ENCODE assay signal across 9 cellular contexts in the genomic region with DNA sequence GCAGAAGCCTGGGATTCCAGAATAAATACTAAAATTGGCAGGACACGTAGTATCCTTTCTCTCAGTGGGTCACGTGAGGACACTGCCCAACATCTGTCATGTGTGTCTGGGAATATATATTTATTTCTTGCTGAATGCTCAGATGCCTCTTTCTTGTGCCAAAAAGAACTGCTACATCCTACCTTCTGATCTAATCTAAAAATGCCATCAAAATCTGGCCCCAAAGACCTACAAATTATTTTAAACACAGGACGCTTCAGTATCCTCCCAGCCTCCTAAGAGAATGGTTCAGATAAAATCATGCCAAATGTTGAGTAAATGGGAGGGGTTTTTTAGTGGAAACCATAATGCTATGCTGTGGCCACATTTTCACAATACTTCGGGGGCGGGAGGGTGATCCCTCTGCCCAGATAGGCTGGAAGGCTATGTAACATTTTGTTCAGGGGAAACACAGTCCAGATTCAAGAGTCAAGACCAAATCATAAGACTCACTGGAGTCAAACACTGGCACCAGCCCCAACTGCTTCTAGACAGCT. TPM values are rescaled to one million over a fixed set of nuclear protein-coding genes. Genes with fewer than 3 reads are reported as not detected.
A peak's percentile ranks its signal among the peaks of the same experiment; 100 is the strongest.
DNase-seq lines count a peak whose midpoint lies in the region; ATAC-seq, FAIRE-seq and TF ChIP-seq lines count a peak whose summit lies in the region.
"Had no signal": no experiment of that assay in that cellular context is flagged by ENCODE, and none has a peak within 500 bp of the region (broad histone marks: within the 10 kb centered on the region; RNA-seq: fewer than 3 reads in every experiment).

No MANE protein-coding gene starts in this region.

- H3K4me3 ChIP-seq in upper lobe of left lung, result no peak overlapping the region

- TF ChIP-seq CTCF in brain (conservative IDR thresholded peaks at IDR 0.05), result no peak
- TF ChIP-seq CTCF in upper lobe of left lung (IDR thresholded peaks at IDR 0.05), result no peak

- 33 to 40% methylated on average over 5 of the region's 5 CpGs for WGBS in upper lobe of left lung, 2 donors

- H3K9me3 Mint-ChIP-seq in activated CD4-positive, alpha-beta memory T cell treated with anti-CD3 and anti-CD28 coated beads for 36 hours, result no peaks in the 10 kb centered on the region
- H3K9me3 Mint-ChIP-seq in activated CD4-positive, alpha-beta memory T cell treated with anti-CD3 and anti-CD28 coated beads, Interleukin-2, amount 10 ng/mL, durations not matched to agents 7 days and 5 days, result no peaks in the 10 kb centered on the region
- H3K9me3 Mint-ChIP-seq in brain, result no peaks in the 10 kb centered on the region

- TF ChIP-seq EP300 in upper lobe of left lung (IDR thresholded peaks at IDR 0.05), result peak in 2 of 4 donors; percentile 85 to 86

- FAIRE-seq in GM12892 (lab: Jason Lieb, UNC), result no peak

- H3K27me3 Mint-ChIP-seq in activated CD4-positive, alpha-beta memory T cell treated with anti-CD3 and anti-CD28 coated beads for 36 hours, result no peaks in the 10 kb centered on the region
- no peaks in the 10 kb centered on the region for H3K27me3 Mint-ChIP-seq in activated CD4-positive, alpha-beta memory T cell treated with anti-CD3 and anti-CD28 coated beads, Interleukin-2, amount 10 ng/mL, durations not matched to agents 7 days and 5 days
- no peaks in the 10 kb centered on the region for H3K27me3 Mint-ChIP-seq in brain

- no peak overlapping the region for H3K4me3 Mint-ChIP-seq in activated CD4-positive, alpha-beta memory T cell treated with anti-CD3 and anti-CD28 coated beads for 36 hours
- H3K4me3 Mint-ChIP-seq in activated CD4-positive, alpha-beta memory T cell treated with anti-CD3 and anti-CD28 coated beads, Interleukin-2, amount 10 ng/mL, durations not matched to agents 7 days and 5 days, result no peak overlapping the region
- peak overlapping the region in 2 of 5 experiments; percentile 8 to 20 for H3K4me3 Mint-ChIP-seq in brain

- peaks cover 0 to 48% (median 15%) of the 10 kb centered on the region in 4 donors for H3K36me3 ChIP-seq in upper lobe of left lung

- H3K27ac ChIP-seq in upper lobe of left lung, result peak overlapping the region; percentile 59 to 86 (median 79)

- POLR2A ChIA-PET in activated CD4-positive, alpha-beta memory T cell treated with anti-CD3 and anti-CD28 coated beads for 36 hours (lab: Charles Lee), result no interaction called here
- POLR2A ChIA-PET in activated CD4-positive, alpha-beta memory T cell treated with anti-CD3 and anti-CD28 coated beads, Interleukin-2, amount 10 ng/mL, durations not matched to agents 7 days and 5 days (lab: Charles Lee), result no interaction called here

- CTCF ChIA-PET in activated CD4-positive, alpha-beta memory T cell treated with anti-CD3 and anti-CD28 coated beads for 36 hours (lab: Charles Lee), result interaction anchor here (0.7 kb wide), 1 partner anchor 27 kb away, joined by 3 read pairs; no protein-coding TSS in a partner anchor
- CTCF ChIA-PET in activated CD4-positive, alpha-beta memory T cell treated with anti-CD3 and anti-CD28 coated beads, Interleukin-2, amount 10 ng/mL, durations not matched to agents 7 days and 5 days (lab: Charles Lee), result interaction anchor here (0.7 kb wide), 1 partner anchor 353 kb away, joined by 5 read pairs; no protein-coding TSS in a partner anchor

- H3K27ac Mint-ChIP-seq in activated CD4-positive, alpha-beta memory T cell treated with anti-CD3 and anti-CD28 coated beads for 36 hours, result peak overlapping the region; percentile 64
- H3K27ac Mint-ChIP-seq in activated CD4-positive, alpha-beta memory T cell treated with anti-CD3 and anti-CD28 coated beads, Interleukin-2, amount 10 ng/mL, durations not matched to agents 7 days and 5 days, result no peak overlapping the region
- peak overlapping the region in 4 of 5 experiments; percentile 73 to 90 (median 80) for H3K27ac Mint-ChIP-seq in brain

- peaks cover 16% of the 10 kb centered on the region for H3K4me1 Mint-ChIP-seq in activated CD4-positive, alpha-beta memory T cell treated with anti-CD3 and anti-CD28 coated beads for 36 hours (ENCODE audit: low read depth)
- peaks cover 5% of the 10 kb centered on the region for H3K4me1 Mint-ChIP-seq in activated CD4-positive, alpha-beta memory T cell treated with anti-CD3 and anti-CD28 coated beads, Interleukin-2, amount 10 ng/mL, durations not matched to agents 7 days and 5 days
- H3K4me1 Mint-ChIP-seq in brain, result peaks cover 36% of the 10 kb centered on the region

- no peaks in the 10 kb centered on the region for H3K27me3 ChIP-seq in upper lobe of left lung

- intact Hi-C loops in activated CD4-positive, alpha-beta memory T cell treated with anti-CD3 and anti-CD28 coated beads for 36 hours (cut with micrococcal nuclease), result no loop called here

- H3K9me3 ChIP-seq in upper lobe of left lung, result no peaks in the 10 kb centered on the region

- DNase-seq in activated CD4-positive, alpha-beta memory T cell treated with anti-CD3 and anti-CD28 coated beads for 36 hours, result peak; percentile 26
- DNase-seq in activated CD4-positive, alpha-beta memory T cell treated with anti-CD3 and anti-CD28 coated beads, Interleukin-2, amount 10 ng/mL, durations not matched to agents 7 days and 5 days, result no peak
- peak; percentile 52 for DNase-seq in medulla oblongata (ENCODE audit: extremely low spot score)
- peak in 1 of 2 donors; percentile 64 for DNase-seq in upper lobe of left lung
- DNase-seq in NCI-H1092 (lab: John Stamatoyannopoulos, UW), result no peak
- no peak for DNase-seq in GM12892 (ENCODE audit: insufficient read length)
- DNase-seq in kidney tubule cell (ENCODE audit: low spot score), result no peak
- DNase-seq: T-helper 1 cell had no signal

- no peak for TF ChIP-seq POLR2A in upper lobe of left lung (IDR thresholded peaks at IDR 0.05)
- no peak for TF ChIP-seq POLR2A in GM12892 (IDR thresholded peaks at IDR 0.05; ENCODE audit: low read depth, low read length)

- H3K4me1 ChIP-seq in upper lobe of left lung, result peaks cover 49 to 59% (median 57%) of the 10 kb centered on the region in 4 donors

- peaks cover 16% of the 10 kb centered on the region for H3K36me3 Mint-ChIP-seq in activated CD4-positive, alpha-beta memory T cell treated with anti-CD3 and anti-CD28 coated beads for 36 hours
- peaks cover 44% of the 10 kb centered on the region for H3K36me3 Mint-ChIP-seq in activated CD4-positive, alpha-beta memory T cell treated with anti-CD3 and anti-CD28 coated beads, Interleukin-2, amount 10 ng/mL, durations not matched to agents 7 days and 5 days (ENCODE audit: low read depth)
- H3K36me3 Mint-ChIP-seq in brain, result peaks cover 41% of the 10 kb centered on the region

- ATAC-seq in upper lobe of left lung (ENCODE audit: low FRiP score in 2 of 2), result peak; percentile 83 to 90

RNA-seq across cellular contexts. Expression of gene CORO6, which starts 22.9 kb away (rescaled TPM):
- 10 to 100 TPM; 21.3 to 22.1 TPM for total RNA-seq in activated CD4-positive, alpha-beta memory T cell treated with anti-CD3 and anti-CD28 coated beads for 36 hours
- 1 to 10 TPM; 5.3 to 5.6 TPM for total RNA-seq in activated CD4-positive, alpha-beta memory T cell treated with anti-CD3 and anti-CD28 coated beads, Interleukin-2, amount 10 ng/mL, durations not matched to agents 7 days and 5 days
- 1.7 TPM for polyA plus RNA-seq in brain (ENCODE audit: insufficient read depth, low read depth, low replicate concordance)
- total RNA-seq in upper lobe of left lung, result 100 to 1,000 TPM in 1 of 6 donors, 10 to 100 TPM in 3, 1 to 10 TPM in 2; 7.3 to 137 (median 12.2) TPM
- 0.70 TPM for polyA plus RNA-seq in GM12892 (2012; ENCODE audit: missing spikeins)

RNA-seq across cellular contexts. Expression of gene ANKRD13B, which starts 52.7 kb away (rescaled TPM):
- total RNA-seq in activated CD4-positive, alpha-beta memory T cell treated with anti-CD3 and anti-CD28 coated beads for 36 hours, result 10 to 100 TPM; 14.1 to 15.1 TPM
- total RNA-seq in activated CD4-positive, alpha-beta memory T cell treated with anti-CD3 and anti-CD28 coated beads, Interleukin-2, amount 10 ng/mL, durations not matched to agents 7 days and 5 days, result 10 to 100 TPM; 11.3 to 13.6 TPM
- polyA plus RNA-seq in brain (ENCODE audit: insufficient read depth, low read depth, low replicate concordance), result 28.2 TPM
- total RNA-seq in upper lobe of left lung, result 10 to 100 TPM in 1 of 6 donors, 1 to 10 TPM in 5; 1.5 to 24.1 (median 3.9) TPM
- 1.0 TPM for polyA plus RNA-seq in GM12892 (2012; ENCODE audit: missing spikeins)

RNA-seq across cellular contexts. Expression of gene GIT1, which starts 56.1 kb away (rescaled TPM):
- 10 to 100 TPM; 51.3 to 54.4 TPM for total RNA-seq in activated CD4-positive, alpha-beta memory T cell treated with anti-CD3 and anti-CD28 coated beads for 36 hours
- 10 to 100 TPM; 76.6 to 80.4 TPM for total RNA-seq in activated CD4-positive, alpha-beta memory T cell treated with anti-CD3 and anti-CD28 coated beads, Interleukin-2, amount 10 ng/mL, durations not matched to agents 7 days and 5 days
- polyA plus RNA-seq in brain (ENCODE audit: insufficient read depth, low read depth, low replicate concordance), result 94.7 TPM
- total RNA-seq in upper lobe of left lung, result 10 to 100 TPM; 34.6 to 88.4 (median 45.5) TPM
- 14.8 TPM for polyA plus RNA-seq in GM12892 (2012; ENCODE audit: missing spikeins)

Comparison
In these comparisons a context has a peak if more than half of its experiments do, and no peak if none do; other contexts are left out.
1. DNase-seq: peak in activated CD4-positive, alpha-beta memory T cell treated with anti-CD3 and anti-CD28 coated beads for 36 hours (single experiment) and medulla oblongata (single experiment); none in activated CD4-positive, alpha-beta memory T cell treated with anti-CD3 and anti-CD28 coated beads, Interleukin-2, amount 10 ng/mL, durations not matched to agents 7 days and 5 days (single experiment), NCI-H1092 (single experiment), GM12892 (single experiment) and kidney tubule cell (single experiment).